Comparison of ENCODE assay signal across 8 cellular contexts in genomic region chr14:77097689-77098469, GRCh38. TPM values are rescaled to one million over a fixed set of nuclear protein-coding genes. Genes with fewer than 3 reads are reported as not detected.
A peak's percentile ranks its signal among the peaks of the same experiment; 100 is the strongest.
DNase-seq lines count a peak whose midpoint lies in the region; ATAC-seq and TF ChIP-seq lines count a peak whose summit lies in the region.

A gene with protein sequence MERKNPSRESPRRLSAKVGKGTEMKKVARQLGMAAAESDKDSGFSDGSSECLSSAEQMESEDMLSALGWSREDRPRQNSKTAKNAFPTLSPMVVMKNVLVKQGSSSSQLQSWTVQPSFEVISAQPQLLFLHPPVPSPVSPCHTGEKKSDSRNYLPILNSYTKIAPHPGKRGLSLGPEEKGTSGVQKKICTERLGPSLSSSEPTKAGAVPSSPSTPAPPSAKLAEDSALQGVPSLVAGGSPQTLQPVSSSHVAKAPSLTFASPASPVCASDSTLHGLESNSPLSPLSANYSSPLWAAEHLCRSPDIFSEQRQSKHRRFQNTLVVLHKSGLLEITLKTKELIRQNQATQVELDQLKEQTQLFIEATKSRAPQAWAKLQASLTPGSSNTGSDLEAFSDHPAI (plus strand): TSS chr14:77098258. CDS start chr14:77105709, 7,451 bp downstream.

- H3K4me1 Mint-ChIP-seq in WTC11, result peaks cover 52% of the 10 kb centered on the region

- H2AFZ ChIP-seq in smooth muscle cell (ENCODE audit: low read depth), result peak within 1 kb of the TSS; percentile 91

- peak within 1 kb of the TSS; percentile 91 for H3K4me2 ChIP-seq in smooth muscle cell

- POLR2A ChIA-PET in AG04450 (lab: Yijun Ruan, JAX) (interaction anchor here (0.7 to 1.5 kb wide), 3 partner anchors 53 to 279 kb away, joined by 3 to 6 read pairs (median 4); partner anchors contain the start of genes GSTZ1 and TMED8), WTC11 (lab: Charles Lee) (interaction anchor here (1.0 to 2.3 kb wide), 6 partner anchors 12 to 36 kb away, joined by 3 to 10 read pairs (median 6); no protein-coding TSS in a partner anchor)

- ATAC-seq in GM18909 (IDR thresholded peaks at IDR 0.05; ENCODE audit: poor library complexity, unreplicated experiment) (peak; percentile 88), HG03175 (IDR thresholded peaks at IDR 0.05; ENCODE audit: unreplicated experiment) (peak; percentile 85), WTC11 (peak; percentile 94)

- peaks cover 3% of the 10 kb centered on the region for H4K20me1 ChIP-seq in smooth muscle cell (ENCODE audit: low read depth)

- H3K27ac ChIP-seq in AG04450 (ENCODE audit: low read depth, low read length) (peak within 1 kb of the TSS; percentile 73), smooth muscle cell (ENCODE audit: low read depth) (peak within 1 kb of the TSS; percentile 96)

- H3K4me3 Mint-ChIP-seq in WTC11, result peak within 1 kb of the TSS; percentile 84

- no peaks in the 10 kb centered on the region for H3K36me3 Mint-ChIP-seq in WTC11

- no peaks in the 10 kb centered on the region for H3K36me3 ChIP-seq in smooth muscle cell (ENCODE audit: low read depth)

- peaks cover 3% of the 10 kb centered on the region; the same call in 1 of the 2 replicates for H3K9me3 ChIP-seq in AG04450 (ENCODE audit: control insufficient read depth, insufficient read depth, low read length)
- no peaks in the 10 kb centered on the region for H3K9me3 ChIP-seq in smooth muscle cell (replicated peaks; ENCODE audit: low read depth)

- TF ChIP-seq CTCF in AG04450 (IDR thresholded peaks at IDR 0.05; ENCODE audit: low read depth, low read length), result no peak
- TF ChIP-seq CTCF in WTC11 (IDR thresholded peaks at IDR 0.05), result no peak
- TF ChIP-seq CTCF in cardiac fibroblast (IDR thresholded peaks at IDR 0.05; ENCODE audit: low read depth, low read length), result no peak
- TF ChIP-seq CTCF in smooth muscle cell (IDR thresholded peaks at IDR 0.05; ENCODE audit: borderline replicate concordance, insufficient read depth, poor library complexity, severe bottlenecking), result no peak

- no peaks in the 10 kb centered on the region for H3K27me3 ChIP-seq in AG04450 (ENCODE audit: control insufficient read depth, insufficient read depth, low read length)
- no peaks in the 10 kb centered on the region for H3K27me3 ChIP-seq in smooth muscle cell (ENCODE audit: low read depth)

- H3K27me3 Mint-ChIP-seq in WTC11 (ENCODE audit: low read depth), result no peaks in the 10 kb centered on the region

- H3F3A ChIP-seq in smooth muscle cell (ENCODE audit: low read depth), result peaks cover 6% of the 10 kb centered on the region

- CTCF ChIA-PET in AG04450 (lab: Charles Lee), result interaction anchor here (1.0 to 9.9 kb wide), 9 partner anchors 28 to 227 kb away, joined by 4 to 300 read pairs (median 10); no protein-coding TSS in a partner anchor
- CTCF ChIA-PET in WTC11 (lab: Charles Lee), result interaction anchor here (0.6 to 7.1 kb wide), 20 partner anchors 9 to 387 kb away, joined by 3 to 74 read pairs (median 6); partner anchors contain the start of gene TMEM63C

- H3K4me3 ChIP-seq in AG04450 (ENCODE audit: low read depth, low read length) (peak within 1 kb of the TSS; percentile 99), cardiac fibroblast (replicated peaks in 1 of 2; ENCODE audit: low read depth in 2 of 2, low read length in 2 of 2) (peak within 1 kb of the TSS; percentile 99), smooth muscle cell (peak within 1 kb of the TSS; percentile 75)

- H3K27ac Mint-ChIP-seq in WTC11, result peak within 1 kb of the TSS; percentile 95

- peak; percentile 96 for DNase-seq in AG04450 (ENCODE audit: low read depth, low spot score)
- DNase-seq in NCI-H226, result peak; percentile 95
- peak; percentile 97 for DNase-seq in WTC11 (ENCODE audit: low spot score)
- DNase-seq in cardiac fibroblast (ENCODE audit: low read depth in 2 of 2), result peak; percentile 99
- peak; percentile 96 for DNase-seq in iPS-NIHi7 (ENCODE audit: extremely low spot score)
- DNase-seq in smooth muscle cell (lab: John Stamatoyannopoulos, UW; ENCODE audit: unreplicated experiment), result peak; percentile 95

- H3K4me1 ChIP-seq in smooth muscle cell (ENCODE audit: low read depth), result peaks cover 20% of the 10 kb centered on the region

- peaks cover 36% of the 10 kb centered on the region for H3K79me2 ChIP-seq in smooth muscle cell (ENCODE audit: low read depth)

- peak within 1 kb of the TSS; percentile 95 for H3K9ac ChIP-seq in smooth muscle cell (ENCODE audit: low read depth)

- WGBS in smooth muscle cell (ENCODE audit: low lambda C conversion rate), result under 1% methylated on average over 68 of the region's 84 CpGs

- no peaks in the 10 kb centered on the region for H3K9me3 Mint-ChIP-seq in WTC11

TF ChIP-seq in WTC11, 78 proteins besides CTCF, POLR2A, EP300 and RAD21 (continues in another document):
- TF ChIP-seq GTF2I (CRISPR knock-in tag; conservative IDR thresholded peaks at IDR 0.05) (no peak), SMAD4 (CRISPR knock-in tag; IDR thresholded peaks at IDR 0.05) (peak; percentile 23; the same call in 1 of the 2 replicates), TEAD1 (CRISPR knock-in tag; IDR thresholded peaks at IDR 0.05) (peak; percentile 64; the same call in 1 of the 2 replicates), ETV6 (CRISPR knock-in tag; IDR thresholded peaks at IDR 0.05) (peak; percentile 15; the same call in 1 of the 2 replicates), CBFB (CRISPR knock-in tag; IDR thresholded peaks at IDR 0.05; ENCODE audit: low read depth) (peak; percentile 87; the same call in 1 of the 2 replicates), MAX (CRISPR knock-in tag; IDR thresholded peaks at IDR 0.05) (peak; percentile 93), CREM (CRISPR knock-in tag; IDR thresholded peaks at IDR 0.05) (peak; percentile 74; the same call in 1 of the 2 replicates), TP53 (CRISPR knock-in tag; IDR thresholded peaks at IDR 0.05) (peak; percentile 76; the same call in 1 of the 2 replicates), FOXK1 (CRISPR knock-in tag; IDR thresholded peaks at IDR 0.05) (peak; percentile 73), ESRRA (CRISPR knock-in tag; IDR thresholded peaks at IDR 0.05; ENCODE audit: borderline replicate concordance) (no peak), NR1H2 (CRISPR knock-in tag; IDR thresholded peaks at IDR 0.05) (no peak)
- TF ChIP-seq, protein P1, sequence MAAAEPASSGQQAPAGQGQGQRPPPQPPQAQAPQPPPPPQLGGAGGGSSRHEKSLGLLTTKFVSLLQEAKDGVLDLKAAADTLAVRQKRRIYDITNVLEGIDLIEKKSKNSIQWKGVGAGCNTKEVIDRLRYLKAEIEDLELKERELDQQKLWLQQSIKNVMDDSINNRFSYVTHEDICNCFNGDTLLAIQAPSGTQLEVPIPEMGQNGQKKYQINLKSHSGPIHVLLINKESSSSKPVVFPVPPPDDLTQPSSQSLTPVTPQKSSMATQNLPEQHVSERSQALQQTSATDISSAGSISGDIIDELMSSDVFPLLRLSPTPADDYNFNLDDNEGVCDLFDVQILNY (CRISPR knock-in tag; IDR thresholded peaks at IDR 0.05), result peak; percentile 57; the same call in 1 of the 2 replicates
- TF ChIP-seq, protein P2, sequence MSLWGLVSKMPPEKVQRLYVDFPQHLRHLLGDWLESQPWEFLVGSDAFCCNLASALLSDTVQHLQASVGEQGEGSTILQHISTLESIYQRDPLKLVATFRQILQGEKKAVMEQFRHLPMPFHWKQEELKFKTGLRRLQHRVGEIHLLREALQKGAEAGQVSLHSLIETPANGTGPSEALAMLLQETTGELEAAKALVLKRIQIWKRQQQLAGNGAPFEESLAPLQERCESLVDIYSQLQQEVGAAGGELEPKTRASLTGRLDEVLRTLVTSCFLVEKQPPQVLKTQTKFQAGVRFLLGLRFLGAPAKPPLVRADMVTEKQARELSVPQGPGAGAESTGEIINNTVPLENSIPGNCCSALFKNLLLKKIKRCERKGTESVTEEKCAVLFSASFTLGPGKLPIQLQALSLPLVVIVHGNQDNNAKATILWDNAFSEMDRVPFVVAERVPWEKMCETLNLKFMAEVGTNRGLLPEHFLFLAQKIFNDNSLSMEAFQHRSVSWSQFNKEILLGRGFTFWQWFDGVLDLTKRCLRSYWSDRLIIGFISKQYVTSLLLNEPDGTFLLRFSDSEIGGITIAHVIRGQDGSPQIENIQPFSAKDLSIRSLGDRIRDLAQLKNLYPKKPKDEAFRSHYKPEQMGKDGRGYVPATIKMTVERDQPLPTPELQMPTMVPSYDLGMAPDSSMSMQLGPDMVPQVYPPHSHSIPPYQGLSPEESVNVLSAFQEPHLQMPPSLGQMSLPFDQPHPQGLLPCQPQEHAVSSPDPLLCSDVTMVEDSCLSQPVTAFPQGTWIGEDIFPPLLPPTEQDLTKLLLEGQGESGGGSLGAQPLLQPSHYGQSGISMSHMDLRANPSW (CRISPR knock-in tag; conservative IDR thresholded peaks at IDR 0.05; ENCODE audit: low read depth), result peak; percentile 45; the same call in 1 of the 2 replicates
- TF ChIP-seq, protein P3, sequence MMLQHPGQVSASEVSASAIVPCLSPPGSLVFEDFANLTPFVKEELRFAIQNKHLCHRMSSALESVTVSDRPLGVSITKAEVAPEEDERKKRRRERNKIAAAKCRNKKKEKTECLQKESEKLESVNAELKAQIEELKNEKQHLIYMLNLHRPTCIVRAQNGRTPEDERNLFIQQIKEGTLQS (CRISPR knock-in tag; conservative IDR thresholded peaks at IDR 0.05), result no peak
- TF ChIP-seq, protein P4, sequence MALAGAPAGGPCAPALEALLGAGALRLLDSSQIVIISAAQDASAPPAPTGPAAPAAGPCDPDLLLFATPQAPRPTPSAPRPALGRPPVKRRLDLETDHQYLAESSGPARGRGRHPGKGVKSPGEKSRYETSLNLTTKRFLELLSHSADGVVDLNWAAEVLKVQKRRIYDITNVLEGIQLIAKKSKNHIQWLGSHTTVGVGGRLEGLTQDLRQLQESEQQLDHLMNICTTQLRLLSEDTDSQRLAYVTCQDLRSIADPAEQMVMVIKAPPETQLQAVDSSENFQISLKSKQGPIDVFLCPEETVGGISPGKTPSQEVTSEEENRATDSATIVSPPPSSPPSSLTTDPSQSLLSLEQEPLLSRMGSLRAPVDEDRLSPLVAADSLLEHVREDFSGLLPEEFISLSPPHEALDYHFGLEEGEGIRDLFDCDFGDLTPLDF (CRISPR knock-in tag; IDR thresholded peaks at IDR 0.05), result peak; percentile 67
- TF ChIP-seq, protein P5, sequence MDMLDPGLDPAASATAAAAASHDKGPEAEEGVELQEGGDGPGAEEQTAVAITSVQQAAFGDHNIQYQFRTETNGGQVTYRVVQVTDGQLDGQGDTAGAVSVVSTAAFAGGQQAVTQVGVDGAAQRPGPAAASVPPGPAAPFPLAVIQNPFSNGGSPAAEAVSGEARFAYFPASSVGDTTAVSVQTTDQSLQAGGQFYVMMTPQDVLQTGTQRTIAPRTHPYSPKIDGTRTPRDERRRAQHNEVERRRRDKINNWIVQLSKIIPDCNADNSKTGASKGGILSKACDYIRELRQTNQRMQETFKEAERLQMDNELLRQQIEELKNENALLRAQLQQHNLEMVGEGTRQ (CRISPR knock-in tag; IDR thresholded peaks at IDR 0.05), result peak; percentile 99

RNA-seq across cellular contexts. Expression of the gene that starts here (rescaled TPM):
- polyA plus RNA-seq in AG04450 (2011; rRNA removed), result 8.9 and 9.9 TPM in 2 replicates
- 12.2 and 19.5 TPM in 2 replicates for polyA minus RNA-seq in AG04450 (2011; rRNA and poly(A)+ RNA removed)
- total RNA-seq in WTC11 (2021), result 22.5 to 25.4 TPM (median 24.2 TPM) in 3 replicates
- 14.3 and 15.1 TPM in 2 replicates for total RNA-seq in smooth muscle cell
- polyA plus RNA-seq in smooth muscle cell, result 3.6 and 5.6 TPM in 2 replicates

Comparison
In these comparisons a context has a peak if more than half of its experiments do, and no peak if none do; other contexts are left out.
1. Peak in every context shown above with its lines: DNase-seq, ATAC-seq, H3K4me3 ChIP-seq and H3K27ac ChIP-seq.